8 cellular contexts compared by ENCODE assay signal in genomic region chr2:143284087-143284675, GRCh38.
DNase-seq lines count a peak whose midpoint lies in the region; ATAC-seq and TF ChIP-seq lines count a peak whose summit lies in the region.

No MANE protein-coding gene starts in this region.

- intact Hi-C loops in left ventricle myocardium inferior (cut with micrococcal nuclease) = no loop called here
- intact Hi-C loops in left ventricle myocardium superior (cut with micrococcal nuclease) = no loop called here
- intact Hi-C loops in activated naive CD4-positive, alpha-beta T cell treated with anti-CD3 and anti-CD28 coated beads for 36 hours (cut with micrococcal nuclease) = loop anchor here (1.0 kb wide), 4 partner anchors 21 to 250 kb away; no protein-coding TSS in a partner anchor
- intact Hi-C loops in stomach (cut with DNase I; ENCODE audit: low total_unique reads) = no loop called here

- H3K36me3 ChIP-seq in left ventricle myocardium inferior (no peaks in the 10 kb centered on the region), GM23338 (ENCODE audit: insufficient read depth) (no peaks in the 10 kb centered on the region), kidney epithelial cell (ENCODE audit: control insufficient read depth, insufficient read depth, low read length) (no peaks in the 10 kb centered on the region), stomach (no peaks in the 10 kb centered on the region)

- H3K4me1 Mint-ChIP-seq in GM23338 = no peaks in the 10 kb centered on the region; the same call in 2 of the 3 replicates
- peaks cover 48% of the 10 kb centered on the region for H3K4me1 Mint-ChIP-seq in activated naive CD4-positive, alpha-beta T cell treated with anti-CD3 and anti-CD28 coated beads for 36 hours (ENCODE audit: low read depth)

- H3K4me3 ChIP-seq in left ventricle myocardium inferior (no peak overlapping the region), GM23338 (no peak overlapping the region), kidney epithelial cell (ENCODE audit: low read depth, low read length) (no peak overlapping the region), stomach (no peak overlapping the region)

- no peaks in the 10 kb centered on the region for H3K9me2 ChIP-seq in GM23338 (ENCODE audit: insufficient read depth)

- TF ChIP-seq CTCF in left ventricle myocardium inferior (IDR thresholded peaks at IDR 0.05; ENCODE audit: borderline replicate concordance) = peak; percentile 49
- TF ChIP-seq CTCF in GM23338 (conservative IDR thresholded peaks at IDR 0.05; ENCODE audit: low read depth in 2 of 2) = peak; percentile 80 to 90
- TF ChIP-seq CTCF in kidney epithelial cell (IDR thresholded peaks at IDR 0.05; ENCODE audit: insufficient read depth, low read length, poor library complexity, severe bottlenecking) = peak; percentile 85
- peak in 3 of 7 experiments; percentile 12 to 64 (median 56) for TF ChIP-seq CTCF in stomach (IDR thresholded peaks at IDR 0.05)

- H3K4me3 Mint-ChIP-seq in GM23338 = no peak overlapping the region
- H3K4me3 Mint-ChIP-seq in activated naive CD4-positive, alpha-beta T cell treated with anti-CD3 and anti-CD28 coated beads for 36 hours = no peak overlapping the region

- CTCF ChIA-PET in activated naive CD4-positive, alpha-beta T cell treated with anti-CD3 and anti-CD28 coated beads for 36 hours (lab: Charles Lee) = interaction anchor here (0.6 to 3.0 kb wide), 23 partner anchors 8 to 1259 kb away, joined by 3 to 15 read pairs (median 4); no protein-coding TSS in a partner anchor

- H3K27ac ChIP-seq in left ventricle myocardium inferior (replicated peaks) (no peak overlapping the region), GM23338 (ENCODE audit: low read depth) (no peak overlapping the region), stomach (no peak overlapping the region)

- H3K4me1 ChIP-seq in left ventricle myocardium inferior (no peaks in the 10 kb centered on the region), GM23338 (ENCODE audit: insufficient read depth) (no peaks in the 10 kb centered on the region), stomach (no peaks in the 10 kb centered on the region)

- H3K27me3 Mint-ChIP-seq in GM23338 (ENCODE audit: insufficient read depth, low read depth, poor library complexity) = no peaks in the 10 kb centered on the region
- no peaks in the 10 kb centered on the region for H3K27me3 Mint-ChIP-seq in activated naive CD4-positive, alpha-beta T cell treated with anti-CD3 and anti-CD28 coated beads for 36 hours (ENCODE audit: low read depth)

- no peaks in the 10 kb centered on the region for H3F3A ChIP-seq in GM23338 (replicated peaks; ENCODE audit: low read depth)

- H3K27ac Mint-ChIP-seq in GM23338 = no peak overlapping the region
- H3K27ac Mint-ChIP-seq in activated naive CD4-positive, alpha-beta T cell treated with anti-CD3 and anti-CD28 coated beads for 36 hours = no peak overlapping the region

- H2AFZ ChIP-seq in GM23338 = peak overlapping the region; percentile 3; the same call in 1 of the 2 replicates

- 35 to 48% (median 47%) methylated on average over 7 of the region's 7 CpGs for WGBS in stomach, 5 donors

- H3K9me3 ChIP-seq in left ventricle myocardium inferior (replicated peaks) (no peaks in the 10 kb centered on the region), stomach (no peaks in the 10 kb centered on the region)

- DNase-seq in left ventricle myocardium inferior (no peak), left ventricle myocardium superior (no peak), GM23338 (ENCODE audit: low spot score) (peak; percentile 78), NCI-H226 (peak; percentile 16), kidney epithelial cell (ENCODE audit: low read depth) (peak; percentile 2), NCI-H774 (lab: John Stamatoyannopoulos, UW) (no peak), stomach (no peak)
- DNase-seq in activated naive CD4-positive, alpha-beta T cell treated with anti-CD3 and anti-CD28 coated beads for 36 hours = peak; percentile 38

- no peak for TF ChIP-seq POLR2A in stomach (IDR thresholded peaks at IDR 0.05)

- no peak for TF ChIP-seq EP300 in stomach (IDR thresholded peaks at IDR 0.05)

- H4K20me1 ChIP-seq in GM23338 (replicated peaks; ENCODE audit: insufficient read depth) = no peaks in the 10 kb centered on the region

- H3K9me3 Mint-ChIP-seq in GM23338 = no peaks in the 10 kb centered on the region
- no peaks in the 10 kb centered on the region for H3K9me3 Mint-ChIP-seq in activated naive CD4-positive, alpha-beta T cell treated with anti-CD3 and anti-CD28 coated beads for 36 hours

- ATAC-seq in left ventricle myocardium superior (no peak), GM23338 (peak; percentile 74)

- no peak overlapping the region for H3K4me2 ChIP-seq in GM23338

- H3K79me2 ChIP-seq in GM23338 (replicated peaks; ENCODE audit: insufficient read depth) = no peaks in the 10 kb centered on the region

- H3K27me3 ChIP-seq in left ventricle myocardium inferior (ENCODE audit: low read depth) (no peaks in the 10 kb centered on the region), GM23338 (ENCODE audit: insufficient read depth) (no peaks in the 10 kb centered on the region), kidney epithelial cell (ENCODE audit: control insufficient read depth, insufficient read depth, low read length) (no peaks in the 10 kb centered on the region), stomach (no peaks in the 10 kb centered on the region)

- no peaks in the 10 kb centered on the region for H3K36me3 Mint-ChIP-seq in GM23338 (ENCODE audit: low read depth)
- H3K36me3 Mint-ChIP-seq in activated naive CD4-positive, alpha-beta T cell treated with anti-CD3 and anti-CD28 coated beads for 36 hours (ENCODE audit: low read depth) = peaks cover 5% of the 10 kb centered on the region

TF ChIP-seq in GM23338, 12 proteins besides CTCF, POLR2A, EP300 and RAD21 (continues in another document):
- TF ChIP-seq REST (IDR thresholded peaks at IDR 0.05; ENCODE audit: unreplicated experiment) (no peak), CREB1 (CRISPR knock-in tag; IDR thresholded peaks at IDR 0.05; ENCODE audit: low read depth) (no peak), ZNF114 (CRISPR knock-in tag; IDR thresholded peaks at IDR 0.05) (no peak), EZH2phosphoT487 (IDR thresholded peaks at IDR 0.05; ENCODE audit: unreplicated experiment) (no peak), EZH2 (IDR thresholded peaks at IDR 0.05; ENCODE audit: low read depth, unreplicated experiment) (no peak), POLR2AphosphoS5 (IDR thresholded peaks at IDR 0.05; ENCODE audit: low read depth) (no peak), ZNF331 (CRISPR knock-in tag; IDR thresholded peaks at IDR 0.05; ENCODE audit: low read depth) (no peak), ETS1 (IDR thresholded peaks at IDR 0.05) (no peak)

Comparison
In these comparisons a context has a peak if more than half of its experiments do, and no peak if none do; other contexts are left out.
1. DNase-seq: peak in GM23338 (single experiment), NCI-H226 (single experiment), activated naive CD4-positive, alpha-beta T cell treated with anti-CD3 and anti-CD28 coated beads for 36 hours (single experiment) and kidney epithelial cell (single experiment); none in left ventricle myocardium inferior (single experiment), left ventricle myocardium superior (single experiment), NCI-H774 (single experiment) and stomach (single experiment).